10 cellular contexts compared by ENCODE assay signal in genomic region chr22:46731246-46732040, GRCh38. TPM values are rescaled to one million over a fixed set of nuclear protein-coding genes. Genes with fewer than 3 reads are reported as not detected.
DNase-seq lines count a peak whose midpoint lies in the region; ATAC-seq and TF ChIP-seq lines count a peak whose summit lies in the region.
"Had no signal": no experiment of that assay in that cellular context is flagged by ENCODE, and none has a peak within 500 bp of the region (broad histone marks: within the 10 kb centered on the region; RNA-seq: fewer than 3 reads in every experiment).

No MANE protein-coding gene starts in this region.

- peak overlapping the region; percentile 47 for H3K4me3 Mint-ChIP-seq in activated naive CD4-positive, alpha-beta T cell treated with anti-CD3 and anti-CD28 coated beads, Interleukin-2, amount 50 U/mL, for 24 hours
- H3K4me3 Mint-ChIP-seq: T-helper 1 cell treated with Interleukin-12 subunit alpha and Interleukin-12 subunit beta and Interleukin-4 antibody, amounts not matched to agents 30 μg/mL and 1 μg/mL, for 36 hours had no signal

- H3K27me3 ChIP-seq in body of pancreas, result no peaks in the 10 kb centered on the region
- H3K27me3 ChIP-seq in lower lobe of right lung (ENCODE audit: low read depth), result no peaks in the 10 kb centered on the region

- intact Hi-C loops in body of pancreas (cut with DNase I), result no loop called here
- intact Hi-C loops in lower lobe of right lung (cut with DNase I), result no loop called here

- H3K9me3 Mint-ChIP-seq in activated naive CD4-positive, alpha-beta T cell treated with anti-CD3 and anti-CD28 coated beads, Interleukin-2, amount 50 U/mL, for 24 hours, result no peaks in the 10 kb centered on the region
- H3K9me3 Mint-ChIP-seq: T-helper 1 cell treated with Interleukin-12 subunit alpha and Interleukin-12 subunit beta and Interleukin-4 antibody, amounts not matched to agents 30 μg/mL and 1 μg/mL, for 36 hours had no signal

- no peaks in the 10 kb centered on the region for H3K36me3 Mint-ChIP-seq in activated naive CD4-positive, alpha-beta T cell treated with anti-CD3 and anti-CD28 coated beads, Interleukin-2, amount 50 U/mL, for 24 hours

- H3K4me3 ChIP-seq in body of pancreas, result no peak overlapping the region
- no peak overlapping the region for H3K4me3 ChIP-seq in lower lobe of right lung

- TF ChIP-seq POLR2A in body of pancreas (IDR thresholded peaks at IDR 0.05), result peak in 1 of 3 donors; percentile 27

- WGBS in body of pancreas, 2 donors, result 13 to 24% methylated on average over 16 to 22 of the region's 22 CpGs

- TF ChIP-seq CTCF in body of pancreas (IDR thresholded peaks at IDR 0.05) (no peak), lower lobe of right lung (IDR thresholded peaks at IDR 0.05) (no peak)

- no peak for DNase-seq in activated naive CD4-positive, alpha-beta T cell treated with anti-CD3 and anti-CD28 coated beads, Interleukin-2, amount 50 U/mL, for 16 hours
- peak; percentile 80 to 93 (median 90) for DNase-seq in body of pancreas
- peak; percentile 66 for DNase-seq in lower lobe of right lung
- DNase-seq in AML-193 (lab: John Stamatoyannopoulos, UW), result no peak
- DNase-seq in Ammon's horn (ENCODE audit: low spot score), result no peak
- no peak for DNase-seq in activated CD4-positive, alpha-beta T cell treated with anti-CD3 and anti-CD28 coated beads, Interleukin-2, amount 50 U/mL, for 48 hours

- H3K9me3 ChIP-seq in body of pancreas, result no peaks in the 10 kb centered on the region
- no peaks in the 10 kb centered on the region for H3K9me3 ChIP-seq in lower lobe of right lung

- peaks cover 51% of the 10 kb centered on the region for H3K4me1 Mint-ChIP-seq in activated naive CD4-positive, alpha-beta T cell treated with anti-CD3 and anti-CD28 coated beads, Interleukin-2, amount 50 U/mL, for 24 hours

- H3K27me3 Mint-ChIP-seq in activated naive CD4-positive, alpha-beta T cell treated with anti-CD3 and anti-CD28 coated beads, Interleukin-2, amount 50 U/mL, for 24 hours, result no peaks in the 10 kb centered on the region

- peak; percentile 72 for ATAC-seq in body of pancreas
- ATAC-seq in lower lobe of right lung, result peak; percentile 70 to 72
- ATAC-seq in HG03175 (IDR thresholded peaks at IDR 0.05; ENCODE audit: unreplicated experiment), result no peak

- H3K27ac ChIP-seq in body of pancreas (peak overlapping the region; percentile 61 to 94 (median 84)), lower lobe of right lung (no peak overlapping the region)
- H3K27ac ChIP-seq: epithelial cell of prostate had no signal

- peak overlapping the region; percentile 94 for H3K27ac Mint-ChIP-seq in activated naive CD4-positive, alpha-beta T cell treated with anti-CD3 and anti-CD28 coated beads, Interleukin-2, amount 50 U/mL, for 24 hours

- H3K4me1 ChIP-seq in body of pancreas (peaks cover 90% of the 10 kb centered on the region), lower lobe of right lung (peaks cover 62% of the 10 kb centered on the region)

- H3K36me3 ChIP-seq in body of pancreas (replicated peaks in 1 of 2; ENCODE audit: insufficient read depth in 1 of 2, low read depth in 2 of 2), result no peaks in the 10 kb centered on the region
- H3K36me3 ChIP-seq in lower lobe of right lung, result peaks cover 18% of the 10 kb centered on the region

RNA-seq across cellular contexts. Expression of gene CERK, which starts 6.6 kb away (rescaled TPM):
- 10 to 100 TPM; 33.6 to 46.4 TPM for total RNA-seq in body of pancreas
- total RNA-seq in lower lobe of right lung, result 26.1 TPM

RNA-seq across cellular contexts. Expression of gene TBC1D22A, which starts 31.0 kb away (rescaled TPM):
- total RNA-seq in body of pancreas (10 to 100 TPM; 21.5 to 23.1 TPM), lower lobe of right lung (34.1 TPM)

Comparison
In these comparisons a context has a peak if more than half of its experiments do, and no peak if none do; other contexts are left out.
1. DNase-seq: peak in body of pancreas (4 of 4) and lower lobe of right lung (single experiment); none in activated naive CD4-positive, alpha-beta T cell treated with anti-CD3 and anti-CD28 coated beads, Interleukin-2, amount 50 U/mL, for 16 hours (single experiment), AML-193 (0 of 2), Ammon's horn (single experiment) and activated CD4-positive, alpha-beta T cell treated with anti-CD3 and anti-CD28 coated beads, Interleukin-2, amount 50 U/mL, for 48 hours (0 of 2).